Comparison of ENCODE assay signal across 8 cellular contexts in genomic region chr16:66751992-66752322, GRCh38. TPM values are rescaled to one million over a fixed set of nuclear protein-coding genes. Genes with fewer than 3 reads are reported as not detected.
DNase-seq lines count a peak whose midpoint lies in the region; ATAC-seq and TF ChIP-seq lines count a peak whose summit lies in the region.

No MANE protein-coding gene starts in this region.

- peak overlapping the region; percentile 86 for H3K27ac Mint-ChIP-seq in neural progenitor cell

- ATAC-seq in GM21717 (IDR thresholded peaks at IDR 0.05; ENCODE audit: unreplicated experiment): no peak

- H3K27me3 ChIP-seq in BLaER1 treated with 17β-estradiol and CSF1 and Interleukin-3, amounts not matched to agents 10 nM and 100 nM: peaks cover 5 to 17% (median 14%) of the 10 kb centered on the region in 11 experiments; a peak in 17 of 22 replicates
- H3K27me3 ChIP-seq in neural progenitor cell (peaks cover 18% of the 10 kb centered on the region), H7 (ENCODE audit: control insufficient read depth, insufficient read depth, low read length) (peaks cover 2% of the 10 kb centered on the region; the same call in 1 of the 2 replicates)

- peaks cover 46% of the 10 kb centered on the region for H3K79me2 ChIP-seq in neural progenitor cell (ENCODE audit: low read depth)

- H4K20me1 ChIP-seq in BLaER1 treated with 17β-estradiol and CSF1 and Interleukin-3, amounts not matched to agents 10 nM and 100 nM: peaks cover 35 to 43% (median 39%) of the 10 kb centered on the region in 11 experiments; a peak in 20 of 22 replicates
- H4K20me1 ChIP-seq in neural progenitor cell (ENCODE audit: low read depth): peaks cover 41% of the 10 kb centered on the region

- H3K36me3 ChIP-seq in BLaER1 treated with 17β-estradiol and CSF1 and Interleukin-3, amounts not matched to agents 10 nM and 100 nM: peaks cover 22 to 33% (median 31%) of the 10 kb centered on the region in 11 experiments
- H3K36me3 ChIP-seq in neural progenitor cell (peaks cover 13% of the 10 kb centered on the region), H7 (replicated peaks; ENCODE audit: control insufficient read depth, insufficient read depth, low read length) (peaks cover 15% of the 10 kb centered on the region)

- H3F3A ChIP-seq in neural progenitor cell (ENCODE audit: low read depth): peaks cover 8% of the 10 kb centered on the region

- peak overlapping the region; percentile 93 to 99 (median 98) for H3K9ac ChIP-seq in BLaER1 treated with 17β-estradiol and CSF1 and Interleukin-3, amounts not matched to agents 10 nM and 100 nM
- no peak overlapping the region for H3K9ac ChIP-seq in neural progenitor cell

- H3K4me1 ChIP-seq in BLaER1 treated with 17β-estradiol and CSF1 and Interleukin-3, amounts not matched to agents 10 nM and 100 nM: peaks cover 30 to 41% (median 39%) of the 10 kb centered on the region in 10 experiments
- H3K4me1 ChIP-seq in neural progenitor cell: peaks cover 12% of the 10 kb centered on the region

- DNase-seq in LNCaP clone FGC (ENCODE audit: low read depth) (no peak), coronary artery (ENCODE audit: low spot score) (no peak), neural progenitor cell (ENCODE audit: low spot score) (no peak), H7 (no peak), DMS153 treated with DMSO at 0.1 percent for 48 hours (lab: John Stamatoyannopoulos, UW; ENCODE audit: unreplicated experiment) (no peak), NCI-H2171 treated with DMSO at 0.1 percent for 48 hours (lab: John Stamatoyannopoulos, UW) (no peak)

- H3K9me3 Mint-ChIP-seq in neural progenitor cell: no peaks in the 10 kb centered on the region

- H3K4me3 ChIP-seq in BLaER1 treated with 17β-estradiol and CSF1 and Interleukin-3, amounts not matched to agents 10 nM and 100 nM: peak overlapping the region; percentile 88 to 100 (median 98); a peak in 17 of 20 replicates
- H3K4me3 ChIP-seq in LNCaP clone FGC (ENCODE audit: low read depth, low read length): peak overlapping the region; percentile 97
- H3K4me3 ChIP-seq in coronary artery: peak overlapping the region; percentile 98
- H3K4me3 ChIP-seq in neural progenitor cell: peak overlapping the region; percentile 99
- no peak overlapping the region for H3K4me3 ChIP-seq in H7 (ENCODE audit: insufficient read depth, low read depth, low read length)

- peaks cover 20% of the 10 kb centered on the region for H3K36me3 Mint-ChIP-seq in neural progenitor cell

- peak overlapping the region; percentile 76 to 99 (median 93) for H3K4me2 ChIP-seq in BLaER1 treated with 17β-estradiol and CSF1 and Interleukin-3, amounts not matched to agents 10 nM and 100 nM
- H3K4me2 ChIP-seq in neural progenitor cell: peak overlapping the region; percentile 92

- H2AFZ ChIP-seq in neural progenitor cell (replicated peaks): peak overlapping the region; percentile 95

- TF ChIP-seq CTCF in LNCaP clone FGC (IDR thresholded peaks at IDR 0.05; ENCODE audit: control insufficient read depth, extremely low read depth, insufficient read depth): no peak
- TF ChIP-seq CTCF in coronary artery (IDR thresholded peaks at IDR 0.05): peak; percentile 3
- TF ChIP-seq CTCF in neural progenitor cell (IDR thresholded peaks at IDR 0.05): no peak

- peaks cover 19% of the 10 kb centered on the region for H3K4me1 Mint-ChIP-seq in neural progenitor cell

- H3K27ac ChIP-seq in BLaER1 treated with 17β-estradiol and CSF1 and Interleukin-3, amounts not matched to agents 10 nM and 100 nM: peak overlapping the region in 10 of 11 experiments; percentile 96 to 100 (median 97); a peak in 16 of 22 replicates
- H3K27ac ChIP-seq in coronary artery (peak overlapping the region; percentile 96 to 97), neural progenitor cell (no peak overlapping the region)

- H3K4me3 Mint-ChIP-seq in neural progenitor cell: peak overlapping the region; percentile 85

- peaks cover 4% of the 10 kb centered on the region for H3K27me3 Mint-ChIP-seq in neural progenitor cell (ENCODE audit: insufficient read depth, low read depth)

- no peaks in the 10 kb centered on the region for H3K9me3 ChIP-seq in BLaER1 treated with 17β-estradiol and CSF1 and Interleukin-3, amounts not matched to agents 10 nM and 100 nM (replicated peaks in 1 of 11)
- no peaks in the 10 kb centered on the region for H3K9me3 ChIP-seq in neural progenitor cell (ENCODE audit: low read depth)

RNA-seq across cellular contexts. Expression of gene DYNC1LI2, which starts 0.5 kb away (rescaled TPM):
- 94.3 and 104 TPM in 2 replicates for total RNA-seq in neural progenitor cell (ENCODE audit: low replicate concordance)
- 52.9 and 65.0 TPM in 2 replicates for total RNA-seq in H7 (2014; rRNA removed; shearing (Covaris generic))

RNA-seq across cellular contexts. Expression of gene TERB1, which starts 49.4 kb away (rescaled TPM):
- total RNA-seq in neural progenitor cell (ENCODE audit: low replicate concordance): not detected in 2 replicates
- 0.11 TPM in 1 of 2 replicates, not detected in the other for total RNA-seq in H7 (2014; rRNA removed; shearing (Covaris generic))

RNA-seq across cellular contexts. Expression of gene CMTM4, which starts 55.4 kb away (rescaled TPM):
- 25.9 and 39.5 TPM in 2 replicates for total RNA-seq in neural progenitor cell (ENCODE audit: low replicate concordance)
- 23.2 and 39.6 TPM in 2 replicates for total RNA-seq in H7 (2014; rRNA removed; shearing (Covaris generic))
